ENCODE assay signal across 1 cellular context in the genomic region with DNA sequence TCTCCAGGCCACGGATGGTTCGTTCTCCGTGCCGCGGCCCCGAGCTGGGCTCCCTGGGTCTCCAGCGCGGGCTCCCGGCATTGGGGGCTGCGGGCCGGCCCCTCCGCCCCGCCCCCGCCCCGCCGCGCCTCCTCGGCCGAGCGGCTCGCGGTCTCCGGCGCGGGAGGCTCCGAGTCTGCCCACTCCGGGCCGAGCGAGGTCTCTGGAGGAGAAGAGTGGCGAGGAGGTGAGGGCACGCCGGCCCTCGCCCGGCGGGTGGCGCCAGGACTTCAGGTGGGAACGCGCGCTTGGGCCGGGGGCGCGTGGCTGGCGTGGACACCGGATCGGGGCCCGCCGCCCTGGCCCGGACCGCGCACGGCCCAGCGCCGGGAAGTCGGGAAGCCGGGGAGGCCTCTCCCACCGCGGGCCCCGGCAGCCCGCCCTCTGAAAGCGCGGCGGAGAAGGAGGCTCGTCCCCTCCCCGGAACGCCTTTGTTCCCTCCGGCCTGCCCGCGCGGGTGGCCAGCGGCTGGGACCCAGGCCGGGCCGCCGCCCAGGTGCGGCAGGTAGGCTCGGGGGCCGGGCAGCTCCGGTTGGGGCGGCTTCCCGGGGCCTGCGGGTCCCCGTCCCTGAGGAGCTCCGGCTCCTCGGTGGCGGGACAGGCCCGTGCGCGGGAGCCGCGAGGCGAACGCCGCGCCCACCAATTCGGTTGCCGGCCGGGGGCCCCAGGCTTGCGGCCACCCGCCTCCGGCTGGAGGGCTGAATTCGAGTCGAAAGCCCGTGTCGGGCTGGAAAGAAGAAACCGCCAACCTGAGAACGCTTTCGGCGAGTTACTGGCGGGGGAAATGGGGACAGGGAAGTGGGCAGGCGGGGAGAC.
A peak's percentile ranks its signal among the peaks of the same experiment; 100 is the strongest.
TF ChIP-seq lines count a peak whose summit lies in the region.

No MANE protein-coding gene starts in this region.

TF ChIP-seq in K562, 482 proteins besides CTCF, POLR2A, EP300 and RAD21 (continued from another document):
- TF ChIP-seq, protein P1, sequence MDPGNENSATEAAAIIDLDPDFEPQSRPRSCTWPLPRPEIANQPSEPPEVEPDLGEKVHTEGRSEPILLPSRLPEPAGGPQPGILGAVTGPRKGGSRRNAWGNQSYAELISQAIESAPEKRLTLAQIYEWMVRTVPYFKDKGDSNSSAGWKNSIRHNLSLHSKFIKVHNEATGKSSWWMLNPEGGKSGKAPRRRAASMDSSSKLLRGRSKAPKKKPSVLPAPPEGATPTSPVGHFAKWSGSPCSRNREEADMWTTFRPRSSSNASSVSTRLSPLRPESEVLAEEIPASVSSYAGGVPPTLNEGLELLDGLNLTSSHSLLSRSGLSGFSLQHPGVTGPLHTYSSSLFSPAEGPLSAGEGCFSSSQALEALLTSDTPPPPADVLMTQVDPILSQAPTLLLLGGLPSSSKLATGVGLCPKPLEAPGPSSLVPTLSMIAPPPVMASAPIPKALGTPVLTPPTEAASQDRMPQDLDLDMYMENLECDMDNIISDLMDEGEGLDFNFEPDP (CRISPR knock-in tag; IDR thresholded peaks at IDR 0.05), result no peak
- TF ChIP-seq MAZ (CRISPR knock-in tag; conservative IDR thresholded peaks at IDR 0.05 in 1 of 2, IDR thresholded peaks at IDR 0.05 in 1 of 2) (peak in 1 of 2 experiments; percentile 63; a peak in 1 of 4 replicates), L3MBTL2 (IDR thresholded peaks at IDR 0.05) (peak; percentile 49), POLR2G (IDR thresholded peaks at IDR 0.05; ENCODE audit: low read depth, low read length) (peak; percentile 79), CXXC5 (CRISPR knock-in tag; IDR thresholded peaks at IDR 0.05) (peak; percentile 27; the same call in 1 of the 2 replicates), ZNF232 (CRISPR knock-in tag; IDR thresholded peaks at IDR 0.05) (no peak), ZBTB1 (CRISPR knock-in tag; IDR thresholded peaks at IDR 0.05; ENCODE audit: borderline replicate concordance, low read depth) (peak; percentile 73), TBL1XR1 (IDR thresholded peaks at IDR 0.05; ENCODE audit: low read length in 2 of 2) (no peak), KDM4B (IDR thresholded peaks at IDR 0.05; ENCODE audit: borderline replicate concordance in 2 of 2, low read depth in 1 of 2) (no peak), PHF8 (IDR thresholded peaks at IDR 0.05; ENCODE audit: borderline replicate concordance, low read length) (peak; percentile 59; the same call in 1 of the 2 replicates), ZKSCAN8 (CRISPR knock-in tag; IDR thresholded peaks at IDR 0.05) (no peak), HNRNPL (IDR thresholded peaks at IDR 0.05; ENCODE audit: low read depth, low read length) (peak; percentile 34; the same call in 1 of the 2 replicates), E2F3 (CRISPR knock-in tag; IDR thresholded peaks at IDR 0.05) (0 out of 2 replicates have a peak, but pooled peaks have one; percentile 11), BRD4 (IDR thresholded peaks at IDR 0.05) (no peak), NFIX (CRISPR knock-in tag; IDR thresholded peaks at IDR 0.05; ENCODE audit: low read depth) (no peak)
- TF ChIP-seq, protein P2, sequence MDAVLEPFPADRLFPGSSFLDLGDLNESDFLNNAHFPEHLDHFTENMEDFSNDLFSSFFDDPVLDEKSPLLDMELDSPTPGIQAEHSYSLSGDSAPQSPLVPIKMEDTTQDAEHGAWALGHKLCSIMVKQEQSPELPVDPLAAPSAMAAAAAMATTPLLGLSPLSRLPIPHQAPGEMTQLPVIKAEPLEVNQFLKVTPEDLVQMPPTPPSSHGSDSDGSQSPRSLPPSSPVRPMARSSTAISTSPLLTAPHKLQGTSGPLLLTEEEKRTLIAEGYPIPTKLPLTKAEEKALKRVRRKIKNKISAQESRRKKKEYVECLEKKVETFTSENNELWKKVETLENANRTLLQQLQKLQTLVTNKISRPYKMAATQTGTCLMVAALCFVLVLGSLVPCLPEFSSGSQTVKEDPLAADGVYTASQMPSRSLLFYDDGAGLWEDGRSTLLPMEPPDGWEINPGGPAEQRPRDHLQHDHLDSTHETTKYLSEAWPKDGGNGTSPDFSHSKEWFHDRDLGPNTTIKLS (IDR thresholded peaks at IDR 0.05; ENCODE audit: borderline replicate concordance, low read depth), result no peak
- TF ChIP-seq, protein P3, sequence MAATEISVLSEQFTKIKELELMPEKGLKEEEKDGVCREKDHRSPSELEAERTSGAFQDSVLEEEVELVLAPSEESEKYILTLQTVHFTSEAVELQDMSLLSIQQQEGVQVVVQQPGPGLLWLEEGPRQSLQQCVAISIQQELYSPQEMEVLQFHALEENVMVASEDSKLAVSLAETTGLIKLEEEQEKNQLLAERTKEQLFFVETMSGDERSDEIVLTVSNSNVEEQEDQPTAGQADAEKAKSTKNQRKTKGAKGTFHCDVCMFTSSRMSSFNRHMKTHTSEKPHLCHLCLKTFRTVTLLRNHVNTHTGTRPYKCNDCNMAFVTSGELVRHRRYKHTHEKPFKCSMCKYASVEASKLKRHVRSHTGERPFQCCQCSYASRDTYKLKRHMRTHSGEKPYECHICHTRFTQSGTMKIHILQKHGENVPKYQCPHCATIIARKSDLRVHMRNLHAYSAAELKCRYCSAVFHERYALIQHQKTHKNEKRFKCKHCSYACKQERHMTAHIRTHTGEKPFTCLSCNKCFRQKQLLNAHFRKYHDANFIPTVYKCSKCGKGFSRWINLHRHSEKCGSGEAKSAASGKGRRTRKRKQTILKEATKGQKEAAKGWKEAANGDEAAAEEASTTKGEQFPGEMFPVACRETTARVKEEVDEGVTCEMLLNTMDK (IDR thresholded peaks at IDR 0.05; ENCODE audit: borderline replicate concordance, insufficient read depth, low read depth, low read length, poor library complexity, severe bottlenecking), result peak; percentile 49
- TF ChIP-seq, protein P4, sequence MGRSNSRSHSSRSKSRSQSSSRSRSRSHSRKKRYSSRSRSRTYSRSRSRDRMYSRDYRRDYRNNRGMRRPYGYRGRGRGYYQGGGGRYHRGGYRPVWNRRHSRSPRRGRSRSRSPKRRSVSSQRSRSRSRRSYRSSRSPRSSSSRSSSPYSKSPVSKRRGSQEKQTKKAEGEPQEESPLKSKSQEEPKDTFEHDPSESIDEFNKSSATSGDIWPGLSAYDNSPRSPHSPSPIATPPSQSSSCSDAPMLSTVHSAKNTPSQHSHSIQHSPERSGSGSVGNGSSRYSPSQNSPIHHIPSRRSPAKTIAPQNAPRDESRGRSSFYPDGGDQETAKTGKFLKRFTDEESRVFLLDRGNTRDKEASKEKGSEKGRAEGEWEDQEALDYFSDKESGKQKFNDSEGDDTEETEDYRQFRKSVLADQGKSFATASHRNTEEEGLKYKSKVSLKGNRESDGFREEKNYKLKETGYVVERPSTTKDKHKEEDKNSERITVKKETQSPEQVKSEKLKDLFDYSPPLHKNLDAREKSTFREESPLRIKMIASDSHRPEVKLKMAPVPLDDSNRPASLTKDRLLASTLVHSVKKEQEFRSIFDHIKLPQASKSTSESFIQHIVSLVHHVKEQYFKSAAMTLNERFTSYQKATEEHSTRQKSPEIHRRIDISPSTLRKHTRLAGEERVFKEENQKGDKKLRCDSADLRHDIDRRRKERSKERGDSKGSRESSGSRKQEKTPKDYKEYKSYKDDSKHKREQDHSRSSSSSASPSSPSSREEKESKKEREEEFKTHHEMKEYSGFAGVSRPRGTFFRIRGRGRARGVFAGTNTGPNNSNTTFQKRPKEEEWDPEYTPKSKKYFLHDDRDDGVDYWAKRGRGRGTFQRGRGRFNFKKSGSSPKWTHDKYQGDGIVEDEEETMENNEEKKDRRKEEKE (IDR thresholded peaks at IDR 0.05; ENCODE audit: borderline replicate concordance in 1 of 2, control insufficient read depth in 1 of 2, low read depth in 2 of 2, low read length in 1 of 2), result no peak
- TF ChIP-seq, protein P5, sequence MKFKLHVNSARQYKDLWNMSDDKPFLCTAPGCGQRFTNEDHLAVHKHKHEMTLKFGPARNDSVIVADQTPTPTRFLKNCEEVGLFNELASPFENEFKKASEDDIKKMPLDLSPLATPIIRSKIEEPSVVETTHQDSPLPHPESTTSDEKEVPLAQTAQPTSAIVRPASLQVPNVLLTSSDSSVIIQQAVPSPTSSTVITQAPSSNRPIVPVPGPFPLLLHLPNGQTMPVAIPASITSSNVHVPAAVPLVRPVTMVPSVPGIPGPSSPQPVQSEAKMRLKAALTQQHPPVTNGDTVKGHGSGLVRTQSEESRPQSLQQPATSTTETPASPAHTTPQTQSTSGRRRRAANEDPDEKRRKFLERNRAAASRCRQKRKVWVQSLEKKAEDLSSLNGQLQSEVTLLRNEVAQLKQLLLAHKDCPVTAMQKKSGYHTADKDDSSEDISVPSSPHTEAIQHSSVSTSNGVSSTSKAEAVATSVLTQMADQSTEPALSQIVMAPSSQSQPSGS (CRISPR knock-in tag; IDR thresholded peaks at IDR 0.05), result no peak
